In genomic region chr6:13418838-13419237, GRCh38 we compare ENCODE assay signal across 1 cellular context.
TF ChIP-seq lines count a peak whose summit lies in the region.

No MANE protein-coding gene starts in this region.

TF ChIP-seq in H1, 55 proteins besides CTCF, POLR2A, EP300 and RAD21 (continued from another document):
- TF ChIP-seq PHF8 (conservative IDR thresholded peaks at IDR 0.05; ENCODE audit: low read depth, low read length) (no peak), KDM5A (IDR thresholded peaks at IDR 0.05; ENCODE audit: low read length) (no peak), SAP30 (IDR thresholded peaks at IDR 0.05; ENCODE audit: insufficient read depth, insufficient replicate concordance, low read length) (no peak), CTBP2 (IDR thresholded peaks at IDR 0.05; ENCODE audit: borderline replicate concordance, insufficient read depth, insufficient read length, low read length) (no peak), CBX8 (IDR thresholded peaks at IDR 0.05; ENCODE audit: borderline replicate concordance, low read depth, low read length) (no peak), POLR2AphosphoS5 (IDR thresholded peaks at IDR 0.05; ENCODE audit: low read depth, low read length) (no peak), NRF1 (IDR thresholded peaks at IDR 0.05; ENCODE audit: low read depth, low read length) (no peak), MAFK (IDR thresholded peaks at IDR 0.05; ENCODE audit: low read depth, low read length) (no peak), BACH1 (IDR thresholded peaks at IDR 0.05; ENCODE audit: low read length) (no peak), JUN (IDR thresholded peaks at IDR 0.05; ENCODE audit: low read depth, low read length) (no peak), GTF2F1 (IDR thresholded peaks at IDR 0.05; ENCODE audit: borderline replicate concordance, low read depth, low read length) (no peak), EZH2 (IDR thresholded peaks at IDR 0.05; ENCODE audit: low read depth, low read length, severe bottlenecking) (no peak), ZNF274 (IDR thresholded peaks at IDR 0.05; ENCODE audit: borderline replicate concordance, extremely low read depth, low read length) (no peak), CBX5 (IDR thresholded peaks at IDR 0.05; ENCODE audit: low read depth, low read length) (no peak), SP1 (IDR thresholded peaks at IDR 0.05; ENCODE audit: low read depth, low read length) (no peak), MAX (IDR thresholded peaks at IDR 0.05) (no peak), GABPA (IDR thresholded peaks at IDR 0.05; ENCODE audit: borderline replicate concordance, insufficient read depth, low read length) (no peak)
- TF ChIP-seq, protein P1, sequence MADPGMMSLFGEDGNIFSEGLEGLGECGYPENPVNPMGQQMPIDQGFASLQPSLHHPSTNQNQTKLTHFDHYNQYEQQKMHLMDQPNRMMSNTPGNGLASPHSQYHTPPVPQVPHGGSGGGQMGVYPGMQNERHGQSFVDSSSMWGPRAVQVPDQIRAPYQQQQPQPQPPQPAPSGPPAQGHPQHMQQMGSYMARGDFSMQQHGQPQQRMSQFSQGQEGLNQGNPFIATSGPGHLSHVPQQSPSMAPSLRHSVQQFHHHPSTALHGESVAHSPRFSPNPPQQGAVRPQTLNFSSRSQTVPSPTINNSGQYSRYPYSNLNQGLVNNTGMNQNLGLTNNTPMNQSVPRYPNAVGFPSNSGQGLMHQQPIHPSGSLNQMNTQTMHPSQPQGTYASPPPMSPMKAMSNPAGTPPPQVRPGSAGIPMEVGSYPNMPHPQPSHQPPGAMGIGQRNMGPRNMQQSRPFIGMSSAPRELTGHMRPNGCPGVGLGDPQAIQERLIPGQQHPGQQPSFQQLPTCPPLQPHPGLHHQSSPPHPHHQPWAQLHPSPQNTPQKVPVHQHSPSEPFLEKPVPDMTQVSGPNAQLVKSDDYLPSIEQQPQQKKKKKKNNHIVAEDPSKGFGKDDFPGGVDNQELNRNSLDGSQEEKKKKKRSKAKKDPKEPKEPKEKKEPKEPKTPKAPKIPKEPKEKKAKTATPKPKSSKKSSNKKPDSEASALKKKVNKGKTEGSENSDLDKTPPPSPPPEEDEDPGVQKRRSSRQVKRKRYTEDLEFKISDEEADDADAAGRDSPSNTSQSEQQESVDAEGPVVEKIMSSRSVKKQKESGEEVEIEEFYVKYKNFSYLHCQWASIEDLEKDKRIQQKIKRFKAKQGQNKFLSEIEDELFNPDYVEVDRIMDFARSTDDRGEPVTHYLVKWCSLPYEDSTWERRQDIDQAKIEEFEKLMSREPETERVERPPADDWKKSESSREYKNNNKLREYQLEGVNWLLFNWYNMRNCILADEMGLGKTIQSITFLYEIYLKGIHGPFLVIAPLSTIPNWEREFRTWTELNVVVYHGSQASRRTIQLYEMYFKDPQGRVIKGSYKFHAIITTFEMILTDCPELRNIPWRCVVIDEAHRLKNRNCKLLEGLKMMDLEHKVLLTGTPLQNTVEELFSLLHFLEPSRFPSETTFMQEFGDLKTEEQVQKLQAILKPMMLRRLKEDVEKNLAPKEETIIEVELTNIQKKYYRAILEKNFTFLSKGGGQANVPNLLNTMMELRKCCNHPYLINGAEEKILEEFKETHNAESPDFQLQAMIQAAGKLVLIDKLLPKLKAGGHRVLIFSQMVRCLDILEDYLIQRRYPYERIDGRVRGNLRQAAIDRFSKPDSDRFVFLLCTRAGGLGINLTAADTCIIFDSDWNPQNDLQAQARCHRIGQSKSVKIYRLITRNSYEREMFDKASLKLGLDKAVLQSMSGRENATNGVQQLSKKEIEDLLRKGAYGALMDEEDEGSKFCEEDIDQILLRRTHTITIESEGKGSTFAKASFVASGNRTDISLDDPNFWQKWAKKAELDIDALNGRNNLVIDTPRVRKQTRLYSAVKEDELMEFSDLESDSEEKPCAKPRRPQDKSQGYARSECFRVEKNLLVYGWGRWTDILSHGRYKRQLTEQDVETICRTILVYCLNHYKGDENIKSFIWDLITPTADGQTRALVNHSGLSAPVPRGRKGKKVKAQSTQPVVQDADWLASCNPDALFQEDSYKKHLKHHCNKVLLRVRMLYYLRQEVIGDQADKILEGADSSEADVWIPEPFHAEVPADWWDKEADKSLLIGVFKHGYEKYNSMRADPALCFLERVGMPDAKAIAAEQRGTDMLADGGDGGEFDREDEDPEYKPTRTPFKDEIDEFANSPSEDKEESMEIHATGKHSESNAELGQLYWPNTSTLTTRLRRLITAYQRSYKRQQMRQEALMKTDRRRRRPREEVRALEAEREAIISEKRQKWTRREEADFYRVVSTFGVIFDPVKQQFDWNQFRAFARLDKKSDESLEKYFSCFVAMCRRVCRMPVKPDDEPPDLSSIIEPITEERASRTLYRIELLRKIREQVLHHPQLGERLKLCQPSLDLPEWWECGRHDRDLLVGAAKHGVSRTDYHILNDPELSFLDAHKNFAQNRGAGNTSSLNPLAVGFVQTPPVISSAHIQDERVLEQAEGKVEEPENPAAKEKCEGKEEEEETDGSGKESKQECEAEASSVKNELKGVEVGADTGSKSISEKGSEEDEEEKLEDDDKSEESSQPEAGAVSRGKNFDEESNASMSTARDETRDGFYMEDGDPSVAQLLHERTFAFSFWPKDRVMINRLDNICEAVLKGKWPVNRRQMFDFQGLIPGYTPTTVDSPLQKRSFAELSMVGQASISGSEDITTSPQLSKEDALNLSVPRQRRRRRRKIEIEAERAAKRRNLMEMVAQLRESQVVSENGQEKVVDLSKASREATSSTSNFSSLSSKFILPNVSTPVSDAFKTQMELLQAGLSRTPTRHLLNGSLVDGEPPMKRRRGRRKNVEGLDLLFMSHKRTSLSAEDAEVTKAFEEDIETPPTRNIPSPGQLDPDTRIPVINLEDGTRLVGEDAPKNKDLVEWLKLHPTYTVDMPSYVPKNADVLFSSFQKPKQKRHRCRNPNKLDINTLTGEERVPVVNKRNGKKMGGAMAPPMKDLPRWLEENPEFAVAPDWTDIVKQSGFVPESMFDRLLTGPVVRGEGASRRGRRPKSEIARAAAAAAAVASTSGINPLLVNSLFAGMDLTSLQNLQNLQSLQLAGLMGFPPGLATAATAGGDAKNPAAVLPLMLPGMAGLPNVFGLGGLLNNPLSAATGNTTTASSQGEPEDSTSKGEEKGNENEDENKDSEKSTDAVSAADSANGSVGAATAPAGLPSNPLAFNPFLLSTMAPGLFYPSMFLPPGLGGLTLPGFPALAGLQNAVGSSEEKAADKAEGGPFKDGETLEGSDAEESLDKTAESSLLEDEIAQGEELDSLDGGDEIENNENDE (IDR thresholded peaks at IDR 0.05; ENCODE audit: insufficient replicate concordance, low read length) = no peak
